ENCODE assay signal across 9 cellular contexts in genomic region chr13:28100149-28101121, GRCh38. TPM values are rescaled to one million over a fixed set of nuclear protein-coding genes. Genes with fewer than 3 reads are reported as not detected.
DNase-seq lines count a peak whose midpoint lies in the region; ATAC-seq and TF ChIP-seq lines count a peak whose summit lies in the region.
"Had no signal": no experiment of that assay in that cellular context is flagged by ENCODE, and none has a peak within 500 bp of the region (broad histone marks: within the 10 kb centered on the region; RNA-seq: fewer than 3 reads in every experiment).

Gene FLT3, minus strand, starts transcription at chr13:28100576. Its CDS starts 66 bp downstream, at chr13:28100510.

- peaks cover 4 to 20% (median 12%) of the 10 kb centered on the region in 9 donors for H3K4me1 ChIP-seq in heart right ventricle

- peaks cover 0 to 98% (median 78%) of the 10 kb centered on the region in 7 donors for H3K27me3 ChIP-seq in heart right ventricle

- H3K36me3 ChIP-seq in heart right ventricle = no peaks in the 10 kb centered on the region

- H3K27ac ChIP-seq in heart right ventricle = peak within 1 kb of the TSS in 1 of 10 donors; percentile 31

- peaks cover 9% of the 10 kb centered on the region for H3K4me1 Mint-ChIP-seq in activated T-helper 2 cell treated with anti-CD3 and anti-CD28 coated beads, Interferon-gamma antibody, Interleukin-2, Interleukin-4, amounts not matched to agents 10 μg/mL and 5 μg/mL and 100 μg/mL, durations not matched to agents 14 hours and 24 hours and 36 hours (ENCODE audit: low read depth)
- no peaks in the 10 kb centered on the region for H3K4me1 Mint-ChIP-seq in progenitor cell of endocrine pancreas (ENCODE audit: low read depth)

- H3K36me3 Mint-ChIP-seq in activated T-helper 2 cell treated with anti-CD3 and anti-CD28 coated beads, Interferon-gamma antibody, Interleukin-2, Interleukin-4, amounts not matched to agents 10 μg/mL and 5 μg/mL and 100 μg/mL, durations not matched to agents 14 hours and 24 hours and 36 hours (ENCODE audit: low read depth) = no peaks in the 10 kb centered on the region
- no peaks in the 10 kb centered on the region for H3K36me3 Mint-ChIP-seq in progenitor cell of endocrine pancreas (ENCODE audit: insufficient read depth)

- no peak for TF ChIP-seq CTCF in heart right ventricle (IDR thresholded peaks at IDR 0.05)
- TF ChIP-seq CTCF in progenitor cell of endocrine pancreas (IDR thresholded peaks at IDR 0.05; ENCODE audit: unreplicated experiment) = no peak

- peak within 1 kb of the TSS; percentile 47 for H3K4me3 Mint-ChIP-seq in activated T-helper 2 cell treated with anti-CD3 and anti-CD28 coated beads, Interferon-gamma antibody, Interleukin-2, Interleukin-4, amounts not matched to agents 10 μg/mL and 5 μg/mL and 100 μg/mL, durations not matched to agents 14 hours and 24 hours and 36 hours (ENCODE audit: low read depth)
- H3K4me3 Mint-ChIP-seq in progenitor cell of endocrine pancreas (ENCODE audit: low read depth) = peak within 1 kb of the TSS; percentile 60

- peaks cover 0 to 7% (median 0%) of the 10 kb centered on the region in 11 donors for H3K9me3 ChIP-seq in heart right ventricle

- ATAC-seq in GM21717 (IDR thresholded peaks at IDR 0.05; ENCODE audit: unreplicated experiment) = peak; percentile 68
- ATAC-seq in heart right ventricle = peak in 7 of 8 donors; percentile 15 to 67 (median 28)

- H3K27ac Mint-ChIP-seq in activated T-helper 2 cell treated with anti-CD3 and anti-CD28 coated beads, Interferon-gamma antibody, Interleukin-2, Interleukin-4, amounts not matched to agents 10 μg/mL and 5 μg/mL and 100 μg/mL, durations not matched to agents 14 hours and 24 hours and 36 hours = no peak within 1 kb of the TSS
- H3K27ac Mint-ChIP-seq in progenitor cell of endocrine pancreas = no peak within 1 kb of the TSS

- WGBS in heart right ventricle, 2 donors = 0 to 1% methylated on average over 81 to 106 of the region's 106 CpGs

- DNase-seq in DMS 273 (lab: John Stamatoyannopoulos, UW; ENCODE audit: unreplicated experiment) (peak; percentile 83), NCI-H226 (peak; percentile 79), heart right ventricle (peak in 1 of 2 donors; percentile 18), progenitor cell of endocrine pancreas (ENCODE audit: low spot score, unreplicated experiment) (peak; percentile 33), NCI-H128 (lab: John Stamatoyannopoulos, UW; ENCODE audit: unreplicated experiment) (no peak), midbrain (lab: John Stamatoyannopoulos, UW) (no peak)
- DNase-seq in activated T-helper 2 cell treated with anti-CD3 and anti-CD28 coated beads, Interferon-gamma antibody, Interleukin-2, Interleukin-4, amounts not matched to agents 10 μg/mL and 5 μg/mL and 100 μg/mL, durations not matched to agents 14 hours and 24 hours and 36 hours (ENCODE audit: low spot score) = peak; percentile 16

- intact Hi-C loops in activated T-helper 2 cell treated with anti-CD3 and anti-CD28 coated beads, Interferon-gamma antibody, Interleukin-2, Interleukin-4, amounts not matched to agents 10 μg/mL and 5 μg/mL and 100 μg/mL, durations not matched to agents 14 hours and 24 hours and 36 hours (cut with micrococcal nuclease) = no loop called here
- intact Hi-C loops in heart right ventricle (cut with DNase I) = no loop called here

- no peaks in the 10 kb centered on the region for H3K9me3 Mint-ChIP-seq in activated T-helper 2 cell treated with anti-CD3 and anti-CD28 coated beads, Interferon-gamma antibody, Interleukin-2, Interleukin-4, amounts not matched to agents 10 μg/mL and 5 μg/mL and 100 μg/mL, durations not matched to agents 14 hours and 24 hours and 36 hours
- no peaks in the 10 kb centered on the region for H3K9me3 Mint-ChIP-seq in progenitor cell of endocrine pancreas (ENCODE audit: low read depth)

- peaks cover 63% of the 10 kb centered on the region for H3K27me3 Mint-ChIP-seq in activated T-helper 2 cell treated with anti-CD3 and anti-CD28 coated beads, Interferon-gamma antibody, Interleukin-2, Interleukin-4, amounts not matched to agents 10 μg/mL and 5 μg/mL and 100 μg/mL, durations not matched to agents 14 hours and 24 hours and 36 hours (ENCODE audit: low read depth)
- peaks cover 71% of the 10 kb centered on the region for H3K27me3 Mint-ChIP-seq in progenitor cell of endocrine pancreas

- peak within 1 kb of the TSS in 9 of 10 donors; percentile 28 to 58 (median 46) for H3K4me3 ChIP-seq in heart right ventricle

RNA-seq across cellular contexts. Expression of gene FLT3, which starts in this region (rescaled TPM):
- not detected in 2 replicates for total RNA-seq in activated T-helper 2 cell treated with anti-CD3 and anti-CD28 coated beads, Interferon-gamma antibody, Interleukin-2, Interleukin-4, amounts not matched to agents 10 μg/mL and 5 μg/mL and 100 μg/mL, durations not matched to agents 14 hours and 24 hours and 36 hours
- total RNA-seq in heart right ventricle (under 1 TPM in 5 of 10 donors, not detected in 5; 0.07 to 0.95 (median 0.26) TPM), progenitor cell of endocrine pancreas (0.09 and 0.17 TPM in 2 replicates)
- under 1 TPM; 0.12 to 0.15 TPM for polyA plus RNA-seq in heart right ventricle
- total RNA-seq: SK-MEL-5 had no signal

Comparison
In these comparisons a context has a peak if more than half of its experiments do, and no peak if none do; other contexts are left out.
1. Peak in DNase-seq in activated T-helper 2 cell treated with anti-CD3 and anti-CD28 coated beads, Interferon-gamma antibody, Interleukin-2, Interleukin-4, amounts not matched to agents 10 μg/mL and 5 μg/mL and 100 μg/mL, durations not matched to agents 14 hours and 24 hours and 36 hours; RNA of the gene not detected or under 1 TPM.
2. Peak in ATAC-seq and H3K4me3 ChIP-seq in heart right ventricle; RNA of the gene not detected or under 1 TPM.
3. Peak in DNase-seq in progenitor cell of endocrine pancreas; RNA of the gene not detected or under 1 TPM.
4. DNase-seq: peak in DMS 273 (single experiment) and NCI-H226 (single experiment); none in NCI-H128 (single experiment) and midbrain (single experiment).